Comparison of ENCODE assay signal across 8 cellular contexts in the genomic region with DNA sequence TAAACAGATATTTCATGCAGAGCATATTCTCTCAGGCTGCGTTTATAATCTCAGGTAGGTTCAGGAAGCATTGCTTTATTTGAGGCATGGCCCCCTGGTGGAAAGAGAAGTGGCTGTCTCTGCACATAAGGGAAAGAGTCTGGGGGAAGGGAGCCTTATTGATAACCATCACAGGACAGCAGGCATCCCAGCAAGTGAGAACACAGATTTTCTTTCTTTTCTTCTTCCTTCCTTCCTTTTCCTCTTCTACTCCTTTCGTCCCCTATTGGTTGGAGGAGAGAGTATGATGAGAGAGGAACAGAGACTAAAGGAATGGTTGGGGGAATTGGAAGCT. TPM values are rescaled to one million over a fixed set of nuclear protein-coding genes. Genes with fewer than 3 reads are reported as not detected.
DNase-seq lines count a peak whose midpoint lies in the region; ATAC-seq and TF ChIP-seq lines count a peak whose summit lies in the region.

No MANE protein-coding gene starts in this region.

- in situ Hi-C loops in KBM-7 (cut with MboI; ENCODE audit: low pct_unique_long_range_greater_than_20kb, low sequenced_read_pairs) = no loop called here
- in situ Hi-C loops in astrocyte of the cerebellum (cut with HindIII; ENCODE audit: low sequenced_read_pairs) = no loop called here

- peak in 1 of 2 donors; percentile 35 for ATAC-seq in activated T-cell treated with anti-CD3 and anti-CD28 coated beads, Interleukin-2, amount 50 U/mL, for 72 hours (replicated peaks in 1 of 2)
- ATAC-seq in HG02763 (IDR thresholded peaks at IDR 0.05; ENCODE audit: unreplicated experiment) = no peak

- peaks cover 2 to 7% of the 10 kb centered on the region in 2 donors for H3K36me3 Mint-ChIP-seq in activated T-cell treated with anti-CD3 and anti-CD28 coated beads, Interleukin-2, amount 50 U/mL, for 72 hours (ENCODE audit: insufficient read depth in 2 of 2)
- H3K36me3 Mint-ChIP-seq in activated T-cell treated with anti-CD3 and anti-CD28 coated beads, Interleukin-2, amount 50 U/mL, for 24 hours (ENCODE audit: low read depth) = peaks cover 47% of the 10 kb centered on the region
- H3K36me3 Mint-ChIP-seq in nephron (ENCODE audit: low read depth) = peaks cover 26% of the 10 kb centered on the region

- TF ChIP-seq CTCF in astrocyte of the cerebellum (IDR thresholded peaks at IDR 0.05; ENCODE audit: low read depth, low read length, missing control alignments) = peak; percentile 53
- peak; percentile 27 to 35 (median 34) for TF ChIP-seq CTCF in nephron (IDR thresholded peaks at IDR 0.05; ENCODE audit: unreplicated experiment in 3 of 3)

- H3K4me1 Mint-ChIP-seq in activated T-cell treated with anti-CD3 and anti-CD28 coated beads, Interleukin-2, amount 50 U/mL, for 72 hours (ENCODE audit: low read depth) = peaks cover 24% of the 10 kb centered on the region
- peaks cover 24% of the 10 kb centered on the region for H3K4me1 Mint-ChIP-seq in activated T-cell treated with anti-CD3 and anti-CD28 coated beads, Interleukin-2, amount 50 U/mL, for 24 hours (ENCODE audit: low read depth)
- no peaks in the 10 kb centered on the region for H3K4me1 Mint-ChIP-seq in nephron

- H3K27ac Mint-ChIP-seq in activated T-cell treated with anti-CD3 and anti-CD28 coated beads, Interleukin-2, amount 50 U/mL, for 72 hours = peak overlapping the region; percentile 16
- H3K27ac Mint-ChIP-seq in activated T-cell treated with anti-CD3 and anti-CD28 coated beads, Interleukin-2, amount 50 U/mL, for 24 hours = no peak overlapping the region
- no peak overlapping the region for H3K27ac Mint-ChIP-seq in nephron

- H3K4me3 ChIP-seq in astrocyte of the cerebellum (ENCODE audit: low read depth, low read length) = no peak overlapping the region

- DNase-seq in activated T-cell treated with anti-CD3 and anti-CD28 coated beads, Interleukin-2, amount 50 U/mL, for 72 hours = peak in 1 of 2 donors; percentile 8
- DNase-seq in activated T-cell treated with anti-CD3 and anti-CD28 coated beads, Interleukin-2, amount 50 U/mL, for 24 hours = no peak
- DNase-seq in KBM-7 (peak; percentile 45), astrocyte of the cerebellum (ENCODE audit: low read depth) (no peak), T-helper 9 cell (no peak), cortex of kidney (lab: John Stamatoyannopoulos, UW) (no peak)

- no peaks in the 10 kb centered on the region for H3K9me3 Mint-ChIP-seq in activated T-cell treated with anti-CD3 and anti-CD28 coated beads, Interleukin-2, amount 50 U/mL, for 72 hours
- no peaks in the 10 kb centered on the region for H3K9me3 Mint-ChIP-seq in activated T-cell treated with anti-CD3 and anti-CD28 coated beads, Interleukin-2, amount 50 U/mL, for 24 hours
- H3K9me3 Mint-ChIP-seq in nephron = no peaks in the 10 kb centered on the region

- no peaks in the 10 kb centered on the region for H3K27me3 Mint-ChIP-seq in activated T-cell treated with anti-CD3 and anti-CD28 coated beads, Interleukin-2, amount 50 U/mL, for 72 hours (ENCODE audit: low read depth)
- H3K27me3 Mint-ChIP-seq in activated T-cell treated with anti-CD3 and anti-CD28 coated beads, Interleukin-2, amount 50 U/mL, for 24 hours = no peaks in the 10 kb centered on the region
- H3K27me3 Mint-ChIP-seq in nephron (ENCODE audit: low read depth) = no peaks in the 10 kb centered on the region

- H3K4me3 Mint-ChIP-seq in activated T-cell treated with anti-CD3 and anti-CD28 coated beads, Interleukin-2, amount 50 U/mL, for 72 hours = no peak overlapping the region
- H3K4me3 Mint-ChIP-seq in activated T-cell treated with anti-CD3 and anti-CD28 coated beads, Interleukin-2, amount 50 U/mL, for 24 hours = no peak overlapping the region
- no peak overlapping the region for H3K4me3 Mint-ChIP-seq in nephron

RNA-seq across cellular contexts. Expression of gene TSNAX, which starts 21.9 kb away (rescaled TPM):
- total RNA-seq in activated T-cell treated with anti-CD3 and anti-CD28 coated beads, Interleukin-2, amount 50 U/mL, for 72 hours = 10 to 100 TPM; 37.4 to 39.2 TPM
